9 cellular contexts compared by ENCODE assay signal in genomic region chr2:121285077-121285449, GRCh38. TPM values are rescaled to one million over a fixed set of nuclear protein-coding genes. Genes with fewer than 3 reads are reported as not detected.
DNase-seq lines count a peak whose midpoint lies in the region; ATAC-seq and TF ChIP-seq lines count a peak whose summit lies in the region.
"Had no signal": no experiment of that assay in that cellular context is flagged by ENCODE, and none has a peak within 500 bp of the region (broad histone marks: within the 10 kb centered on the region; RNA-seq: fewer than 3 reads in every experiment).

TFCP2L1 (minus strand) TSS chr2:121285202; CDS start chr2:121285109, 93 bp downstream.

- TF ChIP-seq CTCF in astrocyte of the cerebellum (IDR thresholded peaks at IDR 0.05; ENCODE audit: low read depth, low read length, missing control alignments) (no peak), left lung (IDR thresholded peaks at IDR 0.05) (no peak), suprapubic skin (IDR thresholded peaks at IDR 0.05) (no peak)

- H3K27me3 ChIP-seq in left lung = peaks cover 0 to 58% of the 10 kb centered on the region in 2 donors
- H3K27me3 ChIP-seq in suprapubic skin = peaks cover 8% of the 10 kb centered on the region

- H3K27ac ChIP-seq in left lung (peak within 1 kb of the TSS; percentile 39 to 53), suprapubic skin (peak within 1 kb of the TSS; percentile 65)
- H3K27ac ChIP-seq: adrenal gland had no signal

- 0% methylated on average over 8 of the region's 51 CpGs for WGBS in suprapubic skin

- peaks cover 0 to 25% of the 10 kb centered on the region in 2 donors for H3K4me1 ChIP-seq in left lung
- H3K4me1 ChIP-seq in suprapubic skin = peaks cover 29% of the 10 kb centered on the region

- no peaks in the 10 kb centered on the region for H3K9me3 ChIP-seq in left lung
- no peaks in the 10 kb centered on the region for H3K9me3 ChIP-seq in suprapubic skin
- H3K9me3 ChIP-seq: adrenal gland had no signal

- intact Hi-C loops in left lung (cut with DNase I) = no loop called here

- TF ChIP-seq POLR2A in suprapubic skin (IDR thresholded peaks at IDR 0.05) = peak in 1 of 2 donors; percentile 49

- peak; percentile 84 for ATAC-seq in left lung

- DNase-seq in stimulated activated CD4-positive, alpha-beta T cell treated with anti-CD3 and anti-CD28 coated beads, Interleukin-15, amount 100 ng/mL, for 24 hours = peak; percentile 53
- no peak for DNase-seq in stimulated activated CD4-positive, alpha-beta T cell treated with anti-CD3 and anti-CD28 coated beads, Interleukin-4, amount 100 ng/mL, for 24 hours
- DNase-seq in NCI-H2171 (lab: John Stamatoyannopoulos, UW) (peak; percentile 58), astrocyte of the cerebellum (ENCODE audit: low read depth) (no peak), left lung (peak; percentile 56 to 90), suprapubic skin (ENCODE audit: low spot score in 2 of 2) (no peak), medulla oblongata (ENCODE audit: extremely low spot score) (no peak), DMS114 treated with DMSO at 0.1 percent for 48 hours (lab: John Stamatoyannopoulos, UW; ENCODE audit: unreplicated experiment) (no peak)

- H3K4me3 ChIP-seq in astrocyte of the cerebellum (ENCODE audit: low read depth, low read length) (peak within 1 kb of the TSS; percentile 26), left lung (peak within 1 kb of the TSS; percentile 52 to 53), suprapubic skin (peak within 1 kb of the TSS; percentile 54)

- TF ChIP-seq EP300 in suprapubic skin (IDR thresholded peaks at IDR 0.05) = no peak

- in situ Hi-C loops in astrocyte of the cerebellum (cut with HindIII; ENCODE audit: low sequenced_read_pairs) = no loop called here

- no peaks in the 10 kb centered on the region for H3K36me3 ChIP-seq in left lung
- no peaks in the 10 kb centered on the region for H3K36me3 ChIP-seq in suprapubic skin
- H3K36me3 ChIP-seq: adrenal gland had no signal

RNA-seq across cellular contexts. Expression of gene TFCP2L1, which starts in this region (rescaled TPM):
- 10 to 100 TPM; 24.1 to 32.5 TPM for total RNA-seq in left lung
- total RNA-seq in suprapubic skin = 10 to 100 TPM; 33.5 to 64.1 (median 52.7) TPM

Comparison
In these comparisons a context has a peak if more than half of its experiments do, and no peak if none do; other contexts are left out.
1. DNase-seq: peak in stimulated activated CD4-positive, alpha-beta T cell treated with anti-CD3 and anti-CD28 coated beads, Interleukin-15, amount 100 ng/mL, for 24 hours (single experiment), NCI-H2171 (single experiment) and left lung (2 of 2); none in stimulated activated CD4-positive, alpha-beta T cell treated with anti-CD3 and anti-CD28 coated beads, Interleukin-4, amount 100 ng/mL, for 24 hours (single experiment), astrocyte of the cerebellum (single experiment), suprapubic skin (0 of 2), medulla oblongata (single experiment) and DMS114 treated with DMSO at 0.1 percent for 48 hours (single experiment).
2. Peak in every context shown above with its lines, with median percentiles within 50 percentile points of each other: H3K4me3 ChIP-seq.